ENCODE assay signal across 8 cellular contexts in genomic region chr19:2494084-2494446, GRCh38. TPM values are rescaled to one million over a fixed set of nuclear protein-coding genes. Genes with fewer than 3 reads are reported as not detected.
DNase-seq lines count a peak whose midpoint lies in the region; ATAC-seq and TF ChIP-seq lines count a peak whose summit lies in the region.

No MANE protein-coding gene starts in this region.

- peak overlapping the region in 8 of 10 donors; percentile 36 to 72 (median 66) for H3K4me3 ChIP-seq in heart right ventricle

- H3K27me3 ChIP-seq in heart right ventricle = peaks cover 0 to 38% (median 0%) of the 10 kb centered on the region in 7 donors

- POLR2A ChIA-PET in activated CD4-positive, alpha-beta memory T cell treated with anti-CD3 and anti-CD28 coated beads for 36 hours (lab: Charles Lee) = interaction anchor here (2.8 kb wide), 1 partner anchor 17 kb away, joined by 21 read pairs; the partner anchor contains the start of gene GADD45B

- peak overlapping the region in 8 of 10 donors; percentile 85 to 97 (median 93) for H3K27ac ChIP-seq in heart right ventricle

- H3K36me3 Mint-ChIP-seq in activated CD4-positive, alpha-beta memory T cell treated with anti-CD3 and anti-CD28 coated beads for 36 hours = no peaks in the 10 kb centered on the region

- CTCF ChIA-PET in activated CD4-positive, alpha-beta memory T cell treated with anti-CD3 and anti-CD28 coated beads for 36 hours (lab: Charles Lee) = interaction anchor here (1.8 kb wide), 1 partner anchor 117 kb away, joined by 7 read pairs; no protein-coding TSS in a partner anchor

- intact Hi-C loops in activated CD4-positive, alpha-beta memory T cell treated with anti-CD3 and anti-CD28 coated beads for 36 hours (cut with micrococcal nuclease) = no loop called here
- intact Hi-C loops in heart right ventricle (cut with DNase I) = loop anchor here in 5 of 10 donors (1.0 to 5.0 kb wide), 5 partner anchors 15 to 84 kb away; no protein-coding TSS in a partner anchor

- peak overlapping the region; percentile 37 for H3K4me3 Mint-ChIP-seq in activated CD4-positive, alpha-beta memory T cell treated with anti-CD3 and anti-CD28 coated beads for 36 hours
- H3K4me3 Mint-ChIP-seq in stimulated activated naive CD8-positive, alpha-beta T cell treated with anti-CD3 and anti-CD28 coated beads, Interleukin-15, amount 100 ng/mL, for 72 hours = peak overlapping the region; percentile 51 to 85

- 42 to 56% methylated on average over 21 of the region's 21 CpGs for WGBS in heart right ventricle, 2 donors

- H3K9me3 Mint-ChIP-seq in activated CD4-positive, alpha-beta memory T cell treated with anti-CD3 and anti-CD28 coated beads for 36 hours = no peaks in the 10 kb centered on the region
- H3K9me3 Mint-ChIP-seq in stimulated activated naive CD8-positive, alpha-beta T cell treated with anti-CD3 and anti-CD28 coated beads, Interleukin-15, amount 100 ng/mL, for 72 hours = no peaks in the 10 kb centered on the region

- peaks cover 14 to 49% (median 28%) of the 10 kb centered on the region in 9 donors for H3K4me1 ChIP-seq in heart right ventricle

- DNase-seq in NCI-H2227 (lab: John Stamatoyannopoulos, UW; ENCODE audit: unreplicated experiment) (peak; percentile 34), NCI-H2227 treated with DMSO at 0.1 percent for 48 hours (lab: John Stamatoyannopoulos, UW) (no peak), heart right ventricle (no peak), HT-29 (ENCODE audit: low spot score) (no peak), NCI-H1694 (lab: John Stamatoyannopoulos, UW) (no peak), GF-D8 (lab: John Stamatoyannopoulos, UW) (no peak)
- DNase-seq in activated CD4-positive, alpha-beta memory T cell treated with anti-CD3 and anti-CD28 coated beads for 36 hours = peak; percentile 29
- DNase-seq in stimulated activated naive CD8-positive, alpha-beta T cell treated with anti-CD3 and anti-CD28 coated beads, Interleukin-15, amount 100 ng/mL, for 72 hours = no peak

- peaks cover 23% of the 10 kb centered on the region for H3K4me1 Mint-ChIP-seq in activated CD4-positive, alpha-beta memory T cell treated with anti-CD3 and anti-CD28 coated beads for 36 hours (ENCODE audit: low read depth)
- peaks cover 62% of the 10 kb centered on the region for H3K4me1 Mint-ChIP-seq in stimulated activated naive CD8-positive, alpha-beta T cell treated with anti-CD3 and anti-CD28 coated beads, Interleukin-15, amount 100 ng/mL, for 72 hours

- H3K9me3 ChIP-seq in heart right ventricle = no peaks in the 10 kb centered on the region

- H3K36me3 ChIP-seq in heart right ventricle = no peaks in the 10 kb centered on the region

- H3K27me3 Mint-ChIP-seq in activated CD4-positive, alpha-beta memory T cell treated with anti-CD3 and anti-CD28 coated beads for 36 hours = peaks cover 28% of the 10 kb centered on the region
- H3K27me3 Mint-ChIP-seq in stimulated activated naive CD8-positive, alpha-beta T cell treated with anti-CD3 and anti-CD28 coated beads, Interleukin-15, amount 100 ng/mL, for 72 hours = peaks cover 55% of the 10 kb centered on the region

- ATAC-seq in heart right ventricle = no peak
- peak; percentile 5 for ATAC-seq in stimulated activated naive CD8-positive, alpha-beta T cell treated with anti-CD3 and anti-CD28 coated beads, Interleukin-15, amount 100 ng/mL, for 72 hours

- no peak overlapping the region for H3K27ac Mint-ChIP-seq in activated CD4-positive, alpha-beta memory T cell treated with anti-CD3 and anti-CD28 coated beads for 36 hours
- H3K27ac Mint-ChIP-seq in stimulated activated naive CD8-positive, alpha-beta T cell treated with anti-CD3 and anti-CD28 coated beads, Interleukin-15, amount 100 ng/mL, for 72 hours = peak overlapping the region in 1 of 2 donors; percentile 65

- no peak for TF ChIP-seq CTCF in heart right ventricle (IDR thresholded peaks at IDR 0.05)

RNA-seq across cellular contexts. Expression of gene GADD45B, which starts 18.1 kb away (rescaled TPM):
- total RNA-seq in activated CD4-positive, alpha-beta memory T cell treated with anti-CD3 and anti-CD28 coated beads for 36 hours = 10 to 100 TPM; 34.5 to 38.1 TPM
- 100 to 1,000 TPM in 2 of 10 donors, 10 to 100 TPM in 8; 19.6 to 297 (median 31.3) TPM for total RNA-seq in heart right ventricle
- 10 to 100 TPM; 81.4 to 95.2 TPM for polyA plus RNA-seq in heart right ventricle
- 15.2 and 21.8 TPM in 2 replicates for total RNA-seq in HT-29 (2014; rRNA removed; shearing (Covaris generic))

RNA-seq across cellular contexts. Expression of gene LMNB2, which starts 37.3 kb away (rescaled TPM):
- 100 to 1,000 TPM; 100 to 104 TPM for total RNA-seq in activated CD4-positive, alpha-beta memory T cell treated with anti-CD3 and anti-CD28 coated beads for 36 hours
- 10 to 100 TPM in 6 of 10 donors, 1 to 10 TPM in 4; 7.5 to 21.2 (median 10.1) TPM for total RNA-seq in heart right ventricle
- 10 to 100 TPM in 1 of 2 donors, 1 to 10 TPM in 1; 9.1 to 18.8 TPM for polyA plus RNA-seq in heart right ventricle
- 210 and 212 TPM in 2 replicates for total RNA-seq in HT-29 (2014; rRNA removed; shearing (Covaris generic))

Comparison
In these comparisons a context has a peak if more than half of its experiments do, and no peak if none do; other contexts are left out.
1. DNase-seq: peak in NCI-H2227 (single experiment) and activated CD4-positive, alpha-beta memory T cell treated with anti-CD3 and anti-CD28 coated beads for 36 hours (single experiment); none in NCI-H2227 treated with DMSO at 0.1 percent for 48 hours (single experiment), heart right ventricle (0 of 2), stimulated activated naive CD8-positive, alpha-beta T cell treated with anti-CD3 and anti-CD28 coated beads, Interleukin-15, amount 100 ng/mL, for 72 hours (0 of 2), HT-29 (single experiment), NCI-H1694 (single experiment) and GF-D8 (single experiment).